ENCODE assay signal across 1 cellular context in the genomic region with DNA sequence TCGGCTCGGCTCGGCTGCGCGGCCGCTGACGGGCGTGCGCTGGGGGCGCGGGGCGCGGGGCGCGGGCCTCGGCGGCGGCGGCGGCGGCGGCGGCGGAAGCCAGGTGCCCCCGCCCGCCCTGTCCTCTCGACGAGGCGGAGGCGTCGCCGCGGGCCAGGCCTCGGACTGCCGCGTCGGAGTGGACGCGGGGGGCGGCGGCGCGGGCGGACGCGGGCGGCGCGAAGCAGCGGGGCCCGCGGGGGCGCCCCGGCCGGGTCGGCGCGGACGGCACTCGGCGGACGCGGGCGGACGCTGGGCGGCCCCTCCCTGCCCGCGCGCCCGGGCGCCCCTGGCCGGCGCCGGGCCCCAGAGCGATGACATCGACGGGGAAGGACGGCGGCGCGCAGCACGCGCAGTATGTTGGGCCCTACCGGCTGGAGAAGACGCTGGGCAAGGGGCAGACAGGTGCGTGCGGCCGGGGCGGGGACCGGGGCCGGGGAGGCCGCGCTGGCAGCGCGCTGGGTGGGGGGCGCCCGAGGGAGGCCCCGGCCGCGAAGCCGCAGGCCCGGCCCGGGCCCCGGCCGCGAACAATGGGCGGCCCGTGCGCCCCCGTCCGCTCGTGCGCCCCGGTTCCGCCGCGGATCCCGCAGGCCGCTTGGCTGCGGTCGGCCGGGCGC.
TF ChIP-seq lines count a peak whose summit lies in the region.

Gene BRSK2, plus strand, starts transcription at position 3 of the 656 bp plus-strand sequence. Its CDS starts 351 bp downstream, at position 354.

TF ChIP-seq in GM23338, 12 proteins besides CTCF, POLR2A, EP300 and RAD21 (continued from another document):
- TF ChIP-seq, protein P1, sequence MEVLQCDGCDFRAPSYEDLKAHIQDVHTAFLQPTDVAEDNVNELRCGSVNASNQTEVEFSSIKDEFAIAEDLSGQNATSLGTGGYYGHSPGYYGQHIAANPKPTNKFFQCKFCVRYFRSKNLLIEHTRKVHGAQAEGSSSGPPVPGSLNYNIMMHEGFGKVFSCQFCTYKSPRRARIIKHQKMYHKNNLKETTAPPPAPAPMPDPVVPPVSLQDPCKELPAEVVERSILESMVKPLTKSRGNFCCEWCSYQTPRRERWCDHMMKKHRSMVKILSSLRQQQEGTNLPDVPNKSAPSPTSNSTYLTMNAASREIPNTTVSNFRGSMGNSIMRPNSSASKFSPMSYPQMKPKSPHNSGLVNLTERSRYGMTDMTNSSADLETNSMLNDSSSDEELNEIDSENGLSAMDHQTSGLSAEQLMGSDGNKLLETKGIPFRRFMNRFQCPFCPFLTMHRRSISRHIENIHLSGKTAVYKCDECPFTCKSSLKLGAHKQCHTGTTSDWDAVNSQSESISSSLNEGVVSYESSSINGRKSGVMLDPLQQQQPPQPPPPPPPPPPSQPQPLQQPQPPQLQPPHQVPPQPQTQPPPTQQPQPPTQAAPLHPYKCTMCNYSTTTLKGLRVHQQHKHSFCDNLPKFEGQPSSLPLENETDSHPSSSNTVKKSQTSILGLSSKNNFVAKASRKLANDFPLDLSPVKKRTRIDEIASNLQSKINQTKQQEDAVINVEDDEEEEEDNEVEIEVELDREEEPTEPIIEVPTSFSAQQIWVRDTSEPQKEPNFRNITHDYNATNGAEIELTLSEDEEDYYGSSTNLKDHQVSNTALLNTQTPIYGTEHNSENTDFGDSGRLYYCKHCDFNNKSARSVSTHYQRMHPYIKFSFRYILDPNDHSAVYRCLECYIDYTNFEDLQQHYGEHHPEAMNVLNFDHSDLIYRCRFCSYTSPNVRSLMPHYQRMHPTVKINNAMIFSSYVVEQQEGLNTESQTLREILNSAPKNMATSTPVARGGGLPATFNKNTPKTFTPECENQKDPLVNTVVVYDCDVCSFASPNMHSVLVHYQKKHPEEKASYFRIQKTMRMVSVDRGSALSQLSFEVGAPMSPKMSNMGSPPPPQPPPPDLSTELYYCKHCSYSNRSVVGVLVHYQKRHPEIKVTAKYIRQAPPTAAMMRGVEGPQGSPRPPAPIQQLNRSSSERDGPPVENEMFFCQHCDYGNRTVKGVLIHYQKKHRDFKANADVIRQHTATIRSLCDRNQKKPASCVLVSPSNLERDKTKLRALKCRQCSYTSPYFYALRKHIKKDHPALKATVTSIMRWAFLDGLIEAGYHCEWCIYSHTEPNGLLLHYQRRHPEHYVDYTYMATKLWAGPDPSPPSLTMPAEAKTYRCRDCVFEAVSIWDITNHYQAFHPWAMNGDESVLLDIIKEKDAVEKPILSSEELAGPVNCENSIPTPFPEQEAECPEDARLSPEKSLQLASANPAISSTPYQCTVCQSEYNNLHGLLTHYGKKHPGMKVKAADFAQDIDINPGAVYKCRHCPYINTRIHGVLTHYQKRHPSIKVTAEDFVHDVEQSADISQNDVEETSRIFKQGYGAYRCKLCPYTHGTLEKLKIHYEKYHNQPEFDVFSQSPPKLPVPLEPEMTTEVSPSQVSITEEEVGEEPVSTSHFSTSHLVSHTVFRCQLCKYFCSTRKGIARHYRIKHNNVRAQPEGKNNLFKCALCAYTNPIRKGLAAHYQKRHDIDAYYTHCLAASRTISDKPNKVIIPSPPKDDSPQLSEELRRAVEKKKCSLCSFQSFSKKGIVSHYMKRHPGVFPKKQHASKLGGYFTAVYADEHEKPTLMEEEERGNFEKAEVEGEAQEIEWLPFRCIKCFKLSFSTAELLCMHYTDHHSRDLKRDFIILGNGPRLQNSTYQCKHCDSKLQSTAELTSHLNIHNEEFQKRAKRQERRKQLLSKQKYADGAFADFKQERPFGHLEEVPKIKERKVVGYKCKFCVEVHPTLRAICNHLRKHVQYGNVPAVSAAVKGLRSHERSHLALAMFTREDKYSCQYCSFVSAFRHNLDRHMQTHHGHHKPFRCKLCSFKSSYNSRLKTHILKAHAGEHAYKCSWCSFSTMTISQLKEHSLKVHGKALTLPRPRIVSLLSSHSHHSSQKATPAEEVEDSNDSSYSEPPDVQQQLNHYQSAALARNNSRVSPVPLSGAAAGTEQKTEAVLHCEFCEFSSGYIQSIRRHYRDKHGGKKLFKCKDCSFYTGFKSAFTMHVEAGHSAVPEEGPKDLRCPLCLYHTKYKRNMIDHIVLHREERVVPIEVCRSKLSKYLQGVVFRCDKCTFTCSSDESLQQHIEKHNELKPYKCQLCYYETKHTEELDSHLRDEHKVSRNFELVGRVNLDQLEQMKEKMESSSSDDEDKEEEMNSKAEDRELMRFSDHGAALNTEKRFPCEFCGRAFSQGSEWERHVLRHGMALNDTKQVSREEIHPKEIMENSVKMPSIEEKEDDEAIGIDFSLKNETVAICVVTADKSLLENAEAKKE (CRISPR knock-in tag; IDR thresholded peaks at IDR 0.05) = no peak
- no peak for TF ChIP-seq EZH2phosphoT487 (IDR thresholded peaks at IDR 0.05; ENCODE audit: unreplicated experiment)
TF ChIP-seq in GM23338: peak in this region for 0.
